15 cellular contexts compared by ENCODE assay signal in genomic region chr14:19402097-19402496, GRCh38. TPM values are rescaled to one million over a fixed set of nuclear protein-coding genes. Genes with fewer than 3 reads are reported as not detected.
"Had no signal": no experiment of that assay in that cellular context is flagged by ENCODE, and none has a peak within 500 bp of the region (broad histone marks: within the 10 kb centered on the region; RNA-seq: fewer than 3 reads in every experiment).

No MANE protein-coding gene starts in this region.

RNA-seq across cellular contexts. Expression of gene POTEG, which starts 32.0 kb away (rescaled TPM):
- total RNA-seq: activated B cell treated with CpG ODN at 0.5 μM for 24 hours; activated CD4-positive, alpha-beta memory T cell treated with anti-CD3 and anti-CD28 coated beads for 36 hours; activated CD4-positive, alpha-beta memory T cell treated with anti-CD3 and anti-CD28 coated beads, Interleukin-2, amount 10 ng/mL, durations not matched to agents 7 days and 5 days; activated CD4-positive, alpha-beta T cell treated with anti-CD3 and anti-CD28 coated beads for 36 hours; activated CD4-positive, alpha-beta T cell treated with anti-CD3 and anti-CD28 coated beads, Interleukin-2, amount 10 ng/mL, durations not matched to agents 24 days and 14 days; activated CD4-positive, alpha-beta T cell treated with anti-CD3 and anti-CD28 coated beads, Interleukin-2, amount 10 ng/mL, durations not matched to agents 7 days and 5 days; activated CD8-positive, alpha-beta memory T cell treated with anti-CD3 and anti-CD28 coated beads for 36 hours; activated CD8-positive, alpha-beta memory T cell treated with anti-CD3 and anti-CD28 coated beads, Interleukin-2, amount 10 ng/mL, durations not matched to agents 7 days and 5 days; activated CD8-positive, alpha-beta T cell treated with anti-CD3 and anti-CD28 coated beads for 36 hours; activated CD8-positive, alpha-beta T cell treated with anti-CD3 and anti-CD28 coated beads, Interleukin-2, amount 10 ng/mL, durations not matched to agents 7 days and 5 days; T-cell; T-helper 1 cell treated with Interleukin-12 subunit alpha and Interleukin-12 subunit beta and Interleukin-4 antibody, amounts not matched to agents 30 ng/mL and 1 ng/mL, for 36 hours; T-helper 17 cell; T-helper 2 cell treated with Interferon-gamma antibody and Interleukin-4, amounts not matched to agents 100 ng/mL and 5 ng/mL, for 36 hours; WTC11 had no signal
